Comparison of ENCODE assay signal across 7 cellular contexts in the genomic region with DNA sequence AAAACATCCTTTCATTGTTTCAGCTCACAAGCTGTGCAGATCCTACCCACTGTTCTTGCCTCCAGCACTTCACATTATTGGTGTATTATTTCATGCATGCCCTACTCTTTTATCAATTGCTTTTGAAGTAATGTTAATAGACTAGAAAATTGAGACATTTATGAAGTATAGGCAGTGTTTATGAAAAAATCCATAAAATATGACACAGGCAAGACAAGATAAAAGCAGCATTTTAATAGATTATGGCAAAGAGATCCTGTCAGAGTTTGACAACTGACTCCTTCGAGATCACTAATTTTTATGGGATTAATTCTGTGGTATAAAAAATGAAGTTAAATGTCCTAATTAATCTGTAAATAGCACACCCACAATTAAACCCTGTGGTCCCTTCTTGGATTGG.
"Had no signal": no experiment of that assay in that cellular context is flagged by ENCODE, and none has a peak within 500 bp of the region (broad histone marks: within the 10 kb centered on the region; RNA-seq: fewer than 3 reads in every experiment).

No MANE protein-coding gene starts in this region.

- H3K27ac Mint-ChIP-seq: IgD-negative memory B cell had no signal

- H3K27ac ChIP-seq: HL-60 had no signal

- H3K9me3 Mint-ChIP-seq: IgD-negative memory B cell had no signal

- H3K27me3 Mint-ChIP-seq: IgD-negative memory B cell had no signal

- H3K4me3 Mint-ChIP-seq: IgD-negative memory B cell had no signal

- DNase-seq: IMR-90, KBM-7, KG1 had no signal

- ATAC-seq: HepG2, K562 had no signal

- H3K4me1 Mint-ChIP-seq: IgD-negative memory B cell had no signal

- H3K4me3 ChIP-seq: K562 had no signal
